28 cellular contexts compared by ENCODE assay signal in the genomic region with DNA sequence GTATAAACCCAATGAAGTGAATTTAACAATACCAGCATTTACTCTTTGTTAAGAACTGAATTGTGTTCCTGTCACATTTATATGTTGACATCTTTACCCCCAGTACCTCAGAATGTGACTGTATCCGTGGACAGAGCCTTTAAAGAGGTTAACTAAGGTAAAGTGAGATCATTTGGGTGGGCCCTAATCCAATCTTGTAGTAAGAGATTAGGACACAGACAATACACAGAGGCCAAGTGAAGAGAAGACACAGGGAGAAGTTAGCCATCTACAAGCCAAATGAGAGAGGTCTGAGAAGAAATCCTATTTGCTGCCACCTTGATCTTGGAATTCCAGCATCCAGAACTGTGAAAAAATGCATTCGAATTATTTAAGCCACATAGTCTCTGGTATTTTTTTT.
"Had no signal": no experiment of that assay in that cellular context is flagged by ENCODE, and none has a peak within 500 bp of the region (broad histone marks: within the 10 kb centered on the region; RNA-seq: fewer than 3 reads in every experiment).

No MANE protein-coding gene starts in this region.

- H2AFZ ChIP-seq: neural progenitor cell, parathyroid adenoma had no signal

- H3K4me3 Mint-ChIP-seq: natural killer cell; nephron; neural progenitor cell; stimulated activated effector memory CD8-positive, alpha-beta T cell treated with anti-CD3 and anti-CD28 coated beads, Interleukin-12 subunit alpha, Interleukin-12 subunit beta, amount 100 ng/mL, for 72 hours; stimulated activated naive B cell treated with anti-CD40 and anti-IgM and Interleukin-4, amounts not matched to agents 10 μg/mL and 1 μg/mL and 100 μg/mL, for 72 hours; stimulated activated naive CD8-positive, alpha-beta T cell treated with anti-CD3 and anti-CD28 coated beads, Interleukin-15, Interleukin-2, amounts not matched to agents 100 ng/mL and 50 ng/mL, for 24 hours had no signal

- H3K36me3 ChIP-seq: neural progenitor cell, ovary had no signal

- H3K4me1 ChIP-seq: neural progenitor cell, parathyroid adenoma, psoas muscle, right lobe of liver, sigmoid colon, thyroid gland, vagina had no signal

- H3K79me2 ChIP-seq: parathyroid adenoma had no signal

- H3K9me3 ChIP-seq: ovary, psoas muscle, right lobe of liver, sigmoid colon, stomach, thoracic aorta, thyroid gland, upper lobe of left lung, vagina had no signal

- H3K4me2 ChIP-seq: neural progenitor cell had no signal

- DNase-seq: natural killer cell; occipital lobe; ovary; posterior cingulate gyrus; psoas muscle; right cardiac atrium; right lobe of liver; sigmoid colon; small intestine; stimulated activated CD4-positive, alpha-beta T cell treated with anti-CD3 and anti-CD28 coated beads, Interleukin-15, amount 100 ng/mL, for 24 hours; stimulated activated CD4-positive, alpha-beta T cell treated with anti-CD3 and anti-CD28 coated beads, Interleukin-2, amount 100 ng/mL, for 24 hours; stimulated activated CD4-positive, alpha-beta T cell treated with anti-CD3 and anti-CD28 coated beads, Interleukin-2, amount 100 ng/mL, for 48 hours; stimulated activated CD4-positive, alpha-beta T cell treated with anti-CD3 and anti-CD28 coated beads, Interleukin-4, amount 100 ng/mL, for 24 hours; stimulated activated naive B cell treated with anti-CD40 and anti-IgM and Interleukin-4, amounts not matched to agents 10 μg/mL and 1 μg/mL and 100 μg/mL, for 72 hours; stimulated activated naive CD4-positive, alpha-beta T cell treated with Interleukin-2 at 50 U/mL for 16 hours; stomach; thyroid gland; trophoblast cell; upper lobe of left lung had no signal

- H3K4me1 Mint-ChIP-seq: natural killer cell; neural progenitor cell; stimulated activated effector memory CD8-positive, alpha-beta T cell treated with anti-CD3 and anti-CD28 coated beads, Interleukin-12 subunit alpha, Interleukin-12 subunit beta, amount 100 ng/mL, for 72 hours; stimulated activated naive B cell treated with anti-CD40 and anti-IgM and Interleukin-4, amounts not matched to agents 10 μg/mL and 1 μg/mL and 100 μg/mL, for 72 hours had no signal

- H3K36me3 Mint-ChIP-seq: natural killer cell had no signal

- H3K27me3 ChIP-seq: neural progenitor cell, ovary, right lobe of liver, sigmoid colon, stomach, thyroid gland, tibial nerve, upper lobe of left lung, vagina had no signal

- H3K4me3 ChIP-seq: neural progenitor cell, ovary, psoas muscle, right lobe of liver, sigmoid colon, stomach, thoracic aorta, thyroid gland, tibial nerve, upper lobe of left lung, vagina had no signal

- H3K27ac ChIP-seq: neural progenitor cell, ovary, parathyroid adenoma, psoas muscle, right lobe of liver, sigmoid colon, stomach, thoracic aorta, thyroid gland, tibial nerve, upper lobe of left lung, vagina had no signal

- H3K9me3 Mint-ChIP-seq: natural killer cell; stimulated activated effector memory CD8-positive, alpha-beta T cell treated with anti-CD3 and anti-CD28 coated beads, Interleukin-12 subunit alpha, Interleukin-12 subunit beta, amount 100 ng/mL, for 72 hours; stimulated activated naive B cell treated with anti-CD40 and anti-IgM and Interleukin-4, amounts not matched to agents 10 μg/mL and 1 μg/mL and 100 μg/mL, for 72 hours; stimulated activated naive CD8-positive, alpha-beta T cell treated with anti-CD3 and anti-CD28 coated beads, Interleukin-15, Interleukin-2, amounts not matched to agents 100 ng/mL and 50 ng/mL, for 24 hours had no signal

- H3K27ac Mint-ChIP-seq: natural killer cell; nephron; neural progenitor cell; progenitor cell of endocrine pancreas; stimulated activated effector memory CD8-positive, alpha-beta T cell treated with anti-CD3 and anti-CD28 coated beads, Interleukin-12 subunit alpha, Interleukin-12 subunit beta, amount 100 ng/mL, for 72 hours; stimulated activated naive B cell treated with anti-CD40 and anti-IgM and Interleukin-4, amounts not matched to agents 10 μg/mL and 1 μg/mL and 100 μg/mL, for 72 hours; stimulated activated naive CD8-positive, alpha-beta T cell treated with anti-CD3 and anti-CD28 coated beads, Interleukin-15, Interleukin-2, amounts not matched to agents 100 ng/mL and 50 ng/mL, for 24 hours had no signal

- H3K27me3 Mint-ChIP-seq: progenitor cell of endocrine pancreas; stimulated activated naive B cell treated with anti-CD40 and anti-IgM and Interleukin-4, amounts not matched to agents 10 μg/mL and 1 μg/mL and 100 μg/mL, for 72 hours; stimulated activated naive CD8-positive, alpha-beta T cell treated with anti-CD3 and anti-CD28 coated beads, Interleukin-15, Interleukin-2, amounts not matched to agents 100 ng/mL and 50 ng/mL, for 24 hours had no signal
